8 cellular contexts compared by ENCODE assay signal in genomic region chr14:23550827-23551265, GRCh38. TPM values are rescaled to one million over a fixed set of nuclear protein-coding genes. Genes with fewer than 3 reads are reported as not detected.
DNase-seq lines count a peak whose midpoint lies in the region; ATAC-seq, FAIRE-seq and TF ChIP-seq lines count a peak whose summit lies in the region.

No MANE protein-coding gene starts in this region.

- H3K36me3 ChIP-seq in duodenal mucosa (ENCODE audit: control insufficient read depth in 1 of 2, insufficient read depth in 2 of 2, low read length in 2 of 2) (no peaks in the 10 kb centered on the region), muscle layer of duodenum (ENCODE audit: control insufficient read depth in 1 of 2, insufficient read depth in 2 of 2, low read length in 2 of 2) (no peaks in the 10 kb centered on the region)

- peak; percentile 35 for DNase-seq in AG20443 (ENCODE audit: low spot score)
- DNase-seq in Kasumi-1 (lab: John Stamatoyannopoulos, UW): peak; percentile 36 to 39
- no peak for DNase-seq in GM12891 (ENCODE audit: insufficient read length, low spot score)
- no peak for DNase-seq in KG1 (lab: John Stamatoyannopoulos, UW)
- DNase-seq in pons (ENCODE audit: low spot score): no peak

- H3K4me3 ChIP-seq in duodenal mucosa (ENCODE audit: low read depth in 1 of 2, low read length in 2 of 2) (peak overlapping the region; percentile 88 to 91), muscle layer of duodenum (ENCODE audit: low read depth in 1 of 2, low read length in 2 of 2) (peak overlapping the region; percentile 89)

- FAIRE-seq in GM12891 (lab: Jason Lieb, UNC): no peak

- H3K4me1 ChIP-seq in duodenal mucosa (ENCODE audit: control insufficient read depth in 1 of 2, insufficient read depth in 2 of 2, low read length in 2 of 2) (peaks cover 9 to 15% of the 10 kb centered on the region in 2 donors), muscle layer of duodenum (ENCODE audit: control insufficient read depth in 1 of 2, insufficient read depth in 2 of 2, low read length in 2 of 2) (peaks cover 0 to 11% of the 10 kb centered on the region in 2 donors)

- no peak for TF ChIP-seq POLR2A in GM12891 (IDR thresholded peaks at IDR 0.05; ENCODE audit: low read depth, low read length)

- peak overlapping the region; percentile 63 to 68 for H3K9ac ChIP-seq in duodenal mucosa (ENCODE audit: low read depth in 1 of 2, low read length in 2 of 2)

- no peaks in the 10 kb centered on the region for H3K27me3 ChIP-seq in duodenal mucosa (ENCODE audit: control insufficient read depth in 1 of 2, insufficient read depth in 2 of 2, low read length in 2 of 2)
- no peaks in the 10 kb centered on the region for H3K27me3 ChIP-seq in muscle layer of duodenum (ENCODE audit: low read depth, low read length)

- H3K9me3 ChIP-seq in duodenal mucosa (ENCODE audit: control insufficient read depth in 1 of 2, low read length in 2 of 2) (no peaks in the 10 kb centered on the region), muscle layer of duodenum (ENCODE audit: control insufficient read depth in 1 of 2, low read length in 2 of 2) (no peaks in the 10 kb centered on the region)

- H3K27ac ChIP-seq in duodenal mucosa (ENCODE audit: low read depth, low read length) (no peak overlapping the region), muscle layer of duodenum (ENCODE audit: low read length) (no peak overlapping the region)

- no peak for ATAC-seq in HG03135 (IDR thresholded peaks at IDR 0.05; ENCODE audit: unreplicated experiment)

TF ChIP-seq in GM12891, 5 proteins besides CTCF, POLR2A, EP300 and RAD21:
- TF ChIP-seq POU2F2 (IDR thresholded peaks at IDR 0.05; ENCODE audit: low read depth, low read length) (no peak), PAX5 (IDR thresholded peaks at IDR 0.05; ENCODE audit: insufficient read depth, low read length, severe bottlenecking) (no peak), TAF1 (IDR thresholded peaks at IDR 0.05; ENCODE audit: low read depth, low read length) (no peak), SPI1 (IDR thresholded peaks at IDR 0.05; ENCODE audit: low read depth, low read length) (no peak)

RNA-seq across cellular contexts. Expression of gene ZFHX2, which starts 0.7 kb away (rescaled TPM):
- 0.65 TPM for polyA plus RNA-seq in GM12891 (2012; ENCODE audit: low read depth, missing spikeins)

RNA-seq across cellular contexts. Expression of gene THTPA, which starts 5.2 kb away (rescaled TPM):
- 8.0 TPM for polyA plus RNA-seq in GM12891 (2012; ENCODE audit: low read depth, missing spikeins)

RNA-seq across cellular contexts. Expression of gene AP1G2, which starts 16.7 kb away (rescaled TPM):
- 78.3 TPM for polyA plus RNA-seq in GM12891 (2012; ENCODE audit: low read depth, missing spikeins)

RNA-seq across cellular contexts. Expression of gene JPH4, which starts 27.7 kb away (rescaled TPM):
- 11.0 TPM for polyA plus RNA-seq in GM12891 (2012; ENCODE audit: low read depth, missing spikeins)

Comparison
In these comparisons a context has a peak if more than half of its experiments do, and no peak if none do; other contexts are left out.
1. DNase-seq: peak in AG20443 (single experiment) and Kasumi-1 (2 of 2); none in GM12891 (single experiment), KG1 (single experiment) and pons (single experiment).